ENCODE assay signal across 14 cellular contexts in the genomic region with DNA sequence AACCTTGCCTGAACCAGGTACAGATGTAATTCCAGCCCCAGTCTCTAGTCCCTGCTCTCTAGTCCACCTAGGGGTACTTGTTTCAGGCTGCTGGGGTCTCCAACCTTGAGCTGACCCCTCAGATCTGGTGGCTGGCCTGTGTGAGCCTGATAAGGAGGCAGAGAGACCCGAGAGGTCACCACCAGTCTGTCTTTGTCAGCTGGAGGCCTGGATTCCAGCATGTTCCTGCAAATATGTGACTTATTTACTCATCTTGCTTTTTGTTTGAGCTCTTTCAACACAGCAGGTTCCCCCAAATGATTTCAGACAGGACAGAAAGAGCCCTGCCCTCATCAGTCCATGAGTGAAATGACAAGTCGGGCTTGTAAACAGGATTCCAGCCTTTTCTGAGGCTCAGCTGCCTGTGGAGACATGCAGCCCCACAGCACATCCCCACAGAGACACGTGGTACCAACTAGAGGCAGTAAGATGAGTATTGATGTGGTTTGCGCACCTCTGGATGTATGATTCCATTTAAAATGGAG. TPM values are rescaled to one million over a fixed set of nuclear protein-coding genes. Genes with fewer than 3 reads are reported as not detected.
DNase-seq lines count a peak whose midpoint lies in the region; ATAC-seq and TF ChIP-seq lines count a peak whose summit lies in the region.
"Had no signal": no experiment of that assay in that cellular context is flagged by ENCODE, and none has a peak within 500 bp of the region (broad histone marks: within the 10 kb centered on the region; RNA-seq: fewer than 3 reads in every experiment).

No MANE protein-coding gene starts in this region.

- TF ChIP-seq EP300 in ovary (IDR thresholded peaks at IDR 0.05) = no peak

- no peaks in the 10 kb centered on the region for H3K9me2 ChIP-seq in Loucy (replicated peaks; ENCODE audit: low read depth, low read length)

- H3K9ac ChIP-seq in Loucy (ENCODE audit: low read depth, low read length, poor library complexity, severe bottlenecking) (peak overlapping the region; percentile 33), neural progenitor cell (no peak overlapping the region)

- intact Hi-C loops in activated CD4-positive, alpha-beta memory T cell treated with anti-CD3 and anti-CD28 coated beads for 36 hours (cut with micrococcal nuclease) = loop anchor here (2.0 to 5.0 kb wide), 3 partner anchors 31 to 158 kb away; a partner anchor contains a TSS
- intact Hi-C loops in ovary (cut with DNase I) (no loop called here), Right ventricle myocardium superior (cut with DNase I) (no loop called here)

- H3K9me3 Mint-ChIP-seq in activated CD4-positive, alpha-beta memory T cell treated with anti-CD3 and anti-CD28 coated beads for 36 hours = no peaks in the 10 kb centered on the region
- H3K9me3 Mint-ChIP-seq in activated CD4-positive, alpha-beta memory T cell treated with anti-CD3 and anti-CD28 coated beads, Interleukin-2, amount 10 ng/mL, durations not matched to agents 7 days and 5 days = no peaks in the 10 kb centered on the region
- no peaks in the 10 kb centered on the region for H3K9me3 Mint-ChIP-seq in central memory CD8-positive, alpha-beta T cell
- H3K9me3 Mint-ChIP-seq in neural progenitor cell = no peaks in the 10 kb centered on the region

- H3K4me1 ChIP-seq in Loucy (ENCODE audit: insufficient read depth, low read length, poor library complexity, severe bottlenecking) = peaks cover 26% of the 10 kb centered on the region
- no peaks in the 10 kb centered on the region for H3K4me1 ChIP-seq in neural progenitor cell
- H3K4me1 ChIP-seq in ovary (ENCODE audit: insufficient read depth) = no peaks in the 10 kb centered on the region
- H3K4me1 ChIP-seq: suprapubic skin had no signal

- no peak overlapping the region for H3K4me3 ChIP-seq in Loucy (ENCODE audit: low read length, poor library complexity, severe bottlenecking)
- H3K4me3 ChIP-seq in neural progenitor cell = no peak overlapping the region
- no peak overlapping the region for H3K4me3 ChIP-seq in ovary
- H3K4me3 ChIP-seq: Peyer's patch, suprapubic skin had no signal

- H3K4me2 ChIP-seq in Loucy (ENCODE audit: low read depth, low read length, poor library complexity, severe bottlenecking) (no peak overlapping the region), neural progenitor cell (no peak overlapping the region)

- no peaks in the 10 kb centered on the region for H3F3A ChIP-seq in Loucy (ENCODE audit: low read depth)
- H3F3A ChIP-seq in neural progenitor cell (ENCODE audit: low read depth) = no peaks in the 10 kb centered on the region

- no peak for TF ChIP-seq POLR2A in ovary (IDR thresholded peaks at IDR 0.05)

- CTCF ChIA-PET in activated CD4-positive, alpha-beta memory T cell treated with anti-CD3 and anti-CD28 coated beads for 36 hours (lab: Charles Lee) = no interaction called here
- CTCF ChIA-PET in activated CD4-positive, alpha-beta memory T cell treated with anti-CD3 and anti-CD28 coated beads, Interleukin-2, amount 10 ng/mL, durations not matched to agents 7 days and 5 days (lab: Charles Lee) = no interaction called here

- H3K27me3 Mint-ChIP-seq in activated CD4-positive, alpha-beta memory T cell treated with anti-CD3 and anti-CD28 coated beads for 36 hours = no peaks in the 10 kb centered on the region
- peaks cover 3% of the 10 kb centered on the region for H3K27me3 Mint-ChIP-seq in activated CD4-positive, alpha-beta memory T cell treated with anti-CD3 and anti-CD28 coated beads, Interleukin-2, amount 10 ng/mL, durations not matched to agents 7 days and 5 days
- H3K27me3 Mint-ChIP-seq in central memory CD8-positive, alpha-beta T cell = no peaks in the 10 kb centered on the region
- peaks cover 6% of the 10 kb centered on the region for H3K27me3 Mint-ChIP-seq in neural progenitor cell (ENCODE audit: insufficient read depth, low read depth)

- WGBS in ovary, 3 donors = 48 to 54% (median 50%) methylated on average over 4 of the region's 4 CpGs

- H3K27ac ChIP-seq in neural progenitor cell (no peak overlapping the region), ovary (no peak overlapping the region)
- H3K27ac ChIP-seq: suprapubic skin had no signal

- DNase-seq in activated CD4-positive, alpha-beta memory T cell treated with anti-CD3 and anti-CD28 coated beads for 36 hours = peak; percentile 30
- no peak for DNase-seq in activated CD4-positive, alpha-beta memory T cell treated with anti-CD3 and anti-CD28 coated beads, Interleukin-2, amount 10 ng/mL, durations not matched to agents 7 days and 5 days
- DNase-seq in central memory CD8-positive, alpha-beta T cell (ENCODE audit: low spot score in 2 of 2) = no peak
- peak; percentile 28 for DNase-seq in neural progenitor cell (ENCODE audit: low spot score)
- DNase-seq in ovary = no peak
- no peak for DNase-seq in activated gamma-delta T cell (lab: John Stamatoyannopoulos, UW)
- DNase-seq in Right ventricle myocardium superior = no peak
- DNase-seq: activated effector memory CD4-positive, alpha-beta T cell treated with anti-CD3 and anti-CD28 coated beads, Interleukin-2, amount 50 U/mL, for 16 hours; GF-D8; NCI-H2171; Peyer's patch had no signal

- peaks cover 46% of the 10 kb centered on the region for H3K4me1 Mint-ChIP-seq in activated CD4-positive, alpha-beta memory T cell treated with anti-CD3 and anti-CD28 coated beads for 36 hours (ENCODE audit: low read depth)
- peaks cover 29% of the 10 kb centered on the region for H3K4me1 Mint-ChIP-seq in activated CD4-positive, alpha-beta memory T cell treated with anti-CD3 and anti-CD28 coated beads, Interleukin-2, amount 10 ng/mL, durations not matched to agents 7 days and 5 days
- H3K4me1 Mint-ChIP-seq in central memory CD8-positive, alpha-beta T cell = peaks cover 55% of the 10 kb centered on the region
- H3K4me1 Mint-ChIP-seq in neural progenitor cell = peaks cover 24% of the 10 kb centered on the region

- H3K4me3 Mint-ChIP-seq in activated CD4-positive, alpha-beta memory T cell treated with anti-CD3 and anti-CD28 coated beads for 36 hours = no peak overlapping the region
- no peak overlapping the region for H3K4me3 Mint-ChIP-seq in activated CD4-positive, alpha-beta memory T cell treated with anti-CD3 and anti-CD28 coated beads, Interleukin-2, amount 10 ng/mL, durations not matched to agents 7 days and 5 days
- peak overlapping the region; percentile 25 for H3K4me3 Mint-ChIP-seq in central memory CD8-positive, alpha-beta T cell
- H3K4me3 Mint-ChIP-seq in neural progenitor cell = peak overlapping the region; percentile 6

- 0 out of 2 replicates have a peak, but pooled peaks have one; percentile 25 for TF ChIP-seq CTCF in Loucy (conservative IDR thresholded peaks at IDR 0.05; ENCODE audit: low read length)
- TF ChIP-seq CTCF in neural progenitor cell (IDR thresholded peaks at IDR 0.05) = no peak
- no peak for TF ChIP-seq CTCF in ovary (IDR thresholded peaks at IDR 0.05)

- H2AFZ ChIP-seq in Loucy (ENCODE audit: low read length) (peak overlapping the region; percentile 80), neural progenitor cell (replicated peaks) (no peak overlapping the region)

- H3K9me3 ChIP-seq in Loucy (ENCODE audit: insufficient read depth, low read depth, low read length) = no peaks in the 10 kb centered on the region
- H3K9me3 ChIP-seq in neural progenitor cell (ENCODE audit: low read depth) = peaks cover 3% of the 10 kb centered on the region
- H3K9me3 ChIP-seq in ovary = no peaks in the 10 kb centered on the region
- H3K9me3 ChIP-seq: Peyer's patch, suprapubic skin had no signal

- H3K36me3 Mint-ChIP-seq in activated CD4-positive, alpha-beta memory T cell treated with anti-CD3 and anti-CD28 coated beads for 36 hours = no peaks in the 10 kb centered on the region
- H3K36me3 Mint-ChIP-seq in activated CD4-positive, alpha-beta memory T cell treated with anti-CD3 and anti-CD28 coated beads, Interleukin-2, amount 10 ng/mL, durations not matched to agents 7 days and 5 days (ENCODE audit: low read depth) = no peaks in the 10 kb centered on the region
- peaks cover 4% of the 10 kb centered on the region for H3K36me3 Mint-ChIP-seq in central memory CD8-positive, alpha-beta T cell (ENCODE audit: insufficient read depth)
- no peaks in the 10 kb centered on the region for H3K36me3 Mint-ChIP-seq in neural progenitor cell

- POLR2A ChIA-PET in activated CD4-positive, alpha-beta memory T cell treated with anti-CD3 and anti-CD28 coated beads for 36 hours (lab: Charles Lee) = interaction anchor here (1.0 kb wide), 1 partner anchor 38 kb away, joined by 3 read pairs; no protein-coding TSS in a partner anchor
- POLR2A ChIA-PET in activated CD4-positive, alpha-beta memory T cell treated with anti-CD3 and anti-CD28 coated beads, Interleukin-2, amount 10 ng/mL, durations not matched to agents 7 days and 5 days (lab: Charles Lee) = no interaction called here

- H3K36me3 ChIP-seq in Loucy (ENCODE audit: insufficient read depth, low read length) = no peaks in the 10 kb centered on the region
- no peaks in the 10 kb centered on the region for H3K36me3 ChIP-seq in neural progenitor cell
- no peaks in the 10 kb centered on the region for H3K36me3 ChIP-seq in ovary
- H3K36me3 ChIP-seq: Peyer's patch, suprapubic skin had no signal

- H3K27ac Mint-ChIP-seq in activated CD4-positive, alpha-beta memory T cell treated with anti-CD3 and anti-CD28 coated beads for 36 hours = peak overlapping the region; percentile 44
- H3K27ac Mint-ChIP-seq in activated CD4-positive, alpha-beta memory T cell treated with anti-CD3 and anti-CD28 coated beads, Interleukin-2, amount 10 ng/mL, durations not matched to agents 7 days and 5 days = no peak overlapping the region
- H3K27ac Mint-ChIP-seq in central memory CD8-positive, alpha-beta T cell (ENCODE audit: low read depth) = peak overlapping the region; percentile 85
- H3K27ac Mint-ChIP-seq in neural progenitor cell = peak overlapping the region; percentile 2

- no peaks in the 10 kb centered on the region for H4K20me1 ChIP-seq in Loucy (ENCODE audit: insufficient read depth, low read length, poor library complexity, severe bottlenecking)
- no peaks in the 10 kb centered on the region for H4K20me1 ChIP-seq in neural progenitor cell (ENCODE audit: low read depth)

- H3K79me2 ChIP-seq in Loucy (ENCODE audit: insufficient read depth, low read length) (no peaks in the 10 kb centered on the region), neural progenitor cell (ENCODE audit: low read depth) (no peaks in the 10 kb centered on the region)

- no peaks in the 10 kb centered on the region for H3K27me3 ChIP-seq in Loucy (ENCODE audit: insufficient read depth, low read length, poor library complexity, severe bottlenecking)
- H3K27me3 ChIP-seq in neural progenitor cell = no peaks in the 10 kb centered on the region
- H3K27me3 ChIP-seq in ovary = no peaks in the 10 kb centered on the region
- H3K27me3 ChIP-seq: Peyer's patch, suprapubic skin had no signal

- no peak for ATAC-seq in central memory CD8-positive, alpha-beta T cell (replicated peaks; ENCODE audit: extremely low read depth, poor library complexity, severe bottlenecking)
- no peak for ATAC-seq in Right ventricle myocardium superior (ENCODE audit: poor library complexity)
- ATAC-seq: left lobe of liver had no signal

RNA-seq across cellular contexts. Expression of a gene that starts 37.5 kb away (rescaled TPM):
- total RNA-seq in activated CD4-positive, alpha-beta memory T cell treated with anti-CD3 and anti-CD28 coated beads for 36 hours = 10 to 100 TPM; 60.9 to 64.0 TPM
- 10 to 100 TPM; 49.8 to 50.8 TPM for total RNA-seq in activated CD4-positive, alpha-beta memory T cell treated with anti-CD3 and anti-CD28 coated beads, Interleukin-2, amount 10 ng/mL, durations not matched to agents 7 days and 5 days
- total RNA-seq in neural progenitor cell (ENCODE audit: low replicate concordance) (115 and 182 TPM in 2 replicates), ovary (10 to 100 TPM in 1 of 7 donors, 1 to 10 TPM in 6; 2.5 to 11.6 (median 3.2) TPM), Right ventricle myocardium superior (0.51 TPM)
- 1 to 10 TPM; 1.9 to 5.1 TPM for polyA plus RNA-seq in ovary

Comparison
In these comparisons a context has a peak if more than half of its experiments do, and no peak if none do; other contexts are left out.
1. DNase-seq: peak in activated CD4-positive, alpha-beta memory T cell treated with anti-CD3 and anti-CD28 coated beads for 36 hours (single experiment) and neural progenitor cell (single experiment); none in activated CD4-positive, alpha-beta memory T cell treated with anti-CD3 and anti-CD28 coated beads, Interleukin-2, amount 10 ng/mL, durations not matched to agents 7 days and 5 days (single experiment), central memory CD8-positive, alpha-beta T cell (0 of 2), ovary (0 of 5), activated gamma-delta T cell (single experiment) and Right ventricle myocardium superior (single experiment).
2. H3K4me3 Mint-ChIP-seq: peak in central memory CD8-positive, alpha-beta T cell (single experiment) and neural progenitor cell (single experiment); none in activated CD4-positive, alpha-beta memory T cell treated with anti-CD3 and anti-CD28 coated beads for 36 hours (single experiment) and activated CD4-positive, alpha-beta memory T cell treated with anti-CD3 and anti-CD28 coated beads, Interleukin-2, amount 10 ng/mL, durations not matched to agents 7 days and 5 days (single experiment).